12 cellular contexts compared by ENCODE assay signal in the genomic region with DNA sequence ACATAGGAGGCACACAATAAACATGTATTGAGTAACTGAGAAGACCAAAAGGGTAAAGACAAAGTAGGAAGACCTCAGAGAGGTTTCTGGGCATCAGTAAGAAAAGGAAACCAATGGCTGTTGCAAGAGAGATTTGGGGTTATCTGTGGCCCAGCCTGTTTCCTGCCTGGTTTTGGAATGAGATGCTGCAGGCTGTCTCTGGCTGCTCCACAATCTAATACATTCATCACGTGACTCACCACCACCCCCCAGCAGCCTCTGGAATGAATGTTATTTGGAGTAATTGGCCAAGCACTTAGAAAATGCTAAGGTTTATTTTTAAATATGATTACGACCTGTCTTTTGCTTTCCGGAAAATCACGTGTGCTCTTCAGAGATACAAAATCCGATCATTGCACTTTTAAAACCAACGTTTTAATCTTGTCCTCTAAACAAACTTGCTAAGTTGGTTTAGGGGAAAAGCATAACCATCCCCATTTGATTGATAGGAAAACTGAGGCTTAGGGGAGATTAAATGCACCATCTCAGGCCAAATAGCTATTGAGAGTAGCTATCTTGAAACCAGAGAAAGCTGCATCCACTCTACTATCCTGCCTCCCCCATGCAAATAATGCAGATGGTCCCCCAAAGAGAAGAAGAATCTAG.
DNase-seq lines count a peak whose midpoint lies in the region; ATAC-seq, FAIRE-seq and TF ChIP-seq lines count a peak whose summit lies in the region.
"Had no signal": no experiment of that assay in that cellular context is flagged by ENCODE, and none has a peak within 500 bp of the region (broad histone marks: within the 10 kb centered on the region; RNA-seq: fewer than 3 reads in every experiment).

No MANE protein-coding gene starts in this region.

- H3K36me3 ChIP-seq in SJSA1: no peaks in the 10 kb centered on the region
- no peaks in the 10 kb centered on the region for H3K36me3 ChIP-seq in smooth muscle cell (ENCODE audit: low read depth)
- no peaks in the 10 kb centered on the region for H3K36me3 ChIP-seq in A673 (ENCODE audit: insufficient read depth, low read length, poor library complexity, severe bottlenecking)

- no peak overlapping the region for H3K4me3 Mint-ChIP-seq in activated CD4-positive, alpha-beta T cell treated with anti-CD3 and anti-CD28 coated beads for 36 hours
- H3K4me3 Mint-ChIP-seq: activated naive CD8-positive, alpha-beta T cell had no signal

- POLR2A ChIA-PET in activated CD4-positive, alpha-beta T cell treated with anti-CD3 and anti-CD28 coated beads for 36 hours (lab: Charles Lee): interaction anchor here (0.6 kb wide), 1 partner anchor 306 kb away, joined by 3 read pairs; no protein-coding TSS in a partner anchor
- POLR2A ChIA-PET in A673 (lab: Charles Lee; ENCODE audit: low non-redundant PET): interaction anchor here (0.6 kb wide), 1 partner anchor 590 kb away, joined by 11 read pairs; no protein-coding TSS in a partner anchor

- peak; percentile 55 for ATAC-seq in activated CD4-positive, alpha-beta T cell treated with anti-CD3 and anti-CD28 coated beads for 36 hours
- ATAC-seq in GM19324 (IDR thresholded peaks at IDR 0.05; ENCODE audit: low FRiP score, unreplicated experiment): no peak

- no peak overlapping the region for H3K27ac Mint-ChIP-seq in activated CD4-positive, alpha-beta T cell treated with anti-CD3 and anti-CD28 coated beads for 36 hours
- H3K27ac Mint-ChIP-seq: activated naive CD8-positive, alpha-beta T cell had no signal

- 20% methylated on average over 6 of the region's 6 CpGs for WGBS in smooth muscle cell (ENCODE audit: low lambda C conversion rate)

- H3F3A ChIP-seq in smooth muscle cell (ENCODE audit: low read depth): peaks cover 12% of the 10 kb centered on the region

- FAIRE-seq in frontal cortex (lab: Jason Lieb, UNC): no peak
- FAIRE-seq: keratinocyte had no signal

- no peaks in the 10 kb centered on the region for H3K36me3 Mint-ChIP-seq in activated CD4-positive, alpha-beta T cell treated with anti-CD3 and anti-CD28 coated beads for 36 hours (ENCODE audit: low read depth)
- H3K36me3 Mint-ChIP-seq: activated naive CD8-positive, alpha-beta T cell had no signal

- intact Hi-C loops in activated CD4-positive, alpha-beta T cell treated with anti-CD3 and anti-CD28 coated beads for 36 hours (cut with DNase I, micrococcal nuclease): no loop called here
- intact Hi-C loops in A673 (cut with micrococcal nuclease; ENCODE audit: unreplicated experiment): no loop called here

- H3K27ac ChIP-seq in SJSA1 (peak overlapping the region; percentile 79), smooth muscle cell (ENCODE audit: low read depth) (no peak overlapping the region), A673 (ENCODE audit: low read depth, low read length, poor library complexity, severe bottlenecking) (no peak overlapping the region)
- H3K27ac ChIP-seq: 22Rv1 had no signal

- H3K27me3 ChIP-seq in SJSA1 (replicated peaks) (no peaks in the 10 kb centered on the region), smooth muscle cell (ENCODE audit: low read depth) (peaks cover 12% of the 10 kb centered on the region), A673 (replicated peaks; ENCODE audit: insufficient read depth, low read depth, low read length, poor library complexity) (peaks cover 8% of the 10 kb centered on the region)

- no peak overlapping the region for H3K9ac ChIP-seq in smooth muscle cell (ENCODE audit: low read depth)

- H3K27me3 Mint-ChIP-seq in activated CD4-positive, alpha-beta T cell treated with anti-CD3 and anti-CD28 coated beads for 36 hours: peaks cover 26% of the 10 kb centered on the region

- H3K79me2 ChIP-seq in smooth muscle cell (ENCODE audit: low read depth): no peaks in the 10 kb centered on the region

- DNase-seq in activated CD4-positive, alpha-beta T cell treated with anti-CD3 and anti-CD28 coated beads for 36 hours: peak; percentile 38
- DNase-seq in activated CD4-positive, alpha-beta T cell treated with anti-CD3 and anti-CD28 coated beads for 1 hour: no peak
- peak; percentile 93 to 94 for DNase-seq in SJSA1 (ENCODE audit: low read depth in 1 of 2, low spot score in 2 of 2)
- DNase-seq in fibroblast of pulmonary artery (ENCODE audit: low read depth): peak; percentile 89
- no peak for DNase-seq in smooth muscle cell (lab: John Stamatoyannopoulos, UW; ENCODE audit: unreplicated experiment)
- no peak for DNase-seq in frontal cortex (ENCODE audit: low spot score in 2 of 2)
- no peak for DNase-seq in A673 (ENCODE audit: low spot score)
- DNase-seq: stimulated activated CD4-positive, alpha-beta T cell treated with anti-CD3 and anti-CD28 coated beads, Interleukin-4, amount 100 ng/mL, for 4 hours had no signal

- H3K9me3 Mint-ChIP-seq in activated CD4-positive, alpha-beta T cell treated with anti-CD3 and anti-CD28 coated beads for 36 hours (ENCODE audit: low read depth): no peaks in the 10 kb centered on the region

- no peaks in the 10 kb centered on the region for H3K9me3 ChIP-seq in SJSA1 (replicated peaks)
- no peaks in the 10 kb centered on the region for H3K9me3 ChIP-seq in smooth muscle cell (replicated peaks; ENCODE audit: low read depth)
- no peaks in the 10 kb centered on the region for H3K9me3 ChIP-seq in A673 (ENCODE audit: low read depth, low read length, poor library complexity, severe bottlenecking)

- no peak for TF ChIP-seq CTCF in fibroblast of pulmonary artery (IDR thresholded peaks at IDR 0.05; ENCODE audit: low read length, missing control alignments)
- no peak for TF ChIP-seq CTCF in smooth muscle cell (IDR thresholded peaks at IDR 0.05; ENCODE audit: borderline replicate concordance, insufficient read depth, poor library complexity, severe bottlenecking)
- no peak for TF ChIP-seq CTCF in A673 (conservative IDR thresholded peaks at IDR 0.05; ENCODE audit: low read depth, low read length)

- H3K4me3 ChIP-seq in SJSA1 (no peak overlapping the region), fibroblast of pulmonary artery (replicated peaks; ENCODE audit: low read depth, low read length) (no peak overlapping the region), smooth muscle cell (no peak overlapping the region), A673 (ENCODE audit: low read depth, low read length, poor library complexity, severe bottlenecking) (no peak overlapping the region)

- H4K20me1 ChIP-seq in smooth muscle cell (ENCODE audit: low read depth): no peaks in the 10 kb centered on the region

- no peak overlapping the region for H2AFZ ChIP-seq in smooth muscle cell (ENCODE audit: low read depth)

- H3K4me1 ChIP-seq in SJSA1 (replicated peaks) (peaks cover 31% of the 10 kb centered on the region), smooth muscle cell (ENCODE audit: low read depth) (peaks cover 12% of the 10 kb centered on the region), A673 (ENCODE audit: insufficient read depth, low read length, poor library complexity, severe bottlenecking) (no peaks in the 10 kb centered on the region)

- H3K4me2 ChIP-seq in smooth muscle cell: peak overlapping the region; percentile 29

- peaks cover 10% of the 10 kb centered on the region for H3K4me1 Mint-ChIP-seq in activated CD4-positive, alpha-beta T cell treated with anti-CD3 and anti-CD28 coated beads for 36 hours

- no TSS peak for BruUV-seq in A673 (replicated peaks; lab: Mats Ljungman, UMichigan)

- CTCF ChIA-PET in activated CD4-positive, alpha-beta T cell treated with anti-CD3 and anti-CD28 coated beads for 36 hours (lab: Charles Lee): interaction anchor here (0.7 kb wide), 1 partner anchor 148 kb away, joined by 3 read pairs; no protein-coding TSS in a partner anchor
- CTCF ChIA-PET in A673 (lab: Charles Lee): no interaction called here

Comparison
In these comparisons a context has a peak if more than half of its experiments do, and no peak if none do; other contexts are left out.
1. DNase-seq: peak in activated CD4-positive, alpha-beta T cell treated with anti-CD3 and anti-CD28 coated beads for 36 hours (single experiment), SJSA1 (2 of 2) and fibroblast of pulmonary artery (single experiment); none in activated CD4-positive, alpha-beta T cell treated with anti-CD3 and anti-CD28 coated beads for 1 hour (single experiment), smooth muscle cell (single experiment), frontal cortex (0 of 2) and A673 (single experiment).